ENCODE assay signal across 1 cellular context in genomic region chr19:49422407-49423277, GRCh38.
TF ChIP-seq lines count a peak whose summit lies in the region.

No MANE protein-coding gene starts in this region.

TF ChIP-seq in IMR-90, 13 proteins besides CTCF, POLR2A, EP300 and RAD21 (continued from another document):
- TF ChIP-seq USF2 (IDR thresholded peaks at IDR 0.05; ENCODE audit: low read depth, low read length) = no peak
- TF ChIP-seq NFE2L2 (IDR thresholded peaks at IDR 0.05; ENCODE audit: low read depth, low read length) = no peak
- no peak for TF ChIP-seq RCOR1 (IDR thresholded peaks at IDR 0.05; ENCODE audit: insufficient replicate concordance, low read length)
- TF ChIP-seq FOS (IDR thresholded peaks at IDR 0.05; ENCODE audit: low read depth, low read length) = no peak
- no peak for TF ChIP-seq MAFK (IDR thresholded peaks at IDR 0.05; ENCODE audit: low read depth, low read length)
- no peak for TF ChIP-seq ELK1 (IDR thresholded peaks at IDR 0.05; ENCODE audit: borderline replicate concordance, low read depth, low read length)
- TF ChIP-seq CEBPB (IDR thresholded peaks at IDR 0.05; ENCODE audit: low read depth, low read length) = no peak
- TF ChIP-seq MAZ (IDR thresholded peaks at IDR 0.05; ENCODE audit: borderline replicate concordance, low read depth, low read length) = no peak
- TF ChIP-seq SMC3 (IDR thresholded peaks at IDR 0.05; ENCODE audit: low read depth, low read length) = no peak
- no peak for TF ChIP-seq BHLHE40 (IDR thresholded peaks at IDR 0.05; ENCODE audit: low read depth, low read length)
